In the genomic region with DNA sequence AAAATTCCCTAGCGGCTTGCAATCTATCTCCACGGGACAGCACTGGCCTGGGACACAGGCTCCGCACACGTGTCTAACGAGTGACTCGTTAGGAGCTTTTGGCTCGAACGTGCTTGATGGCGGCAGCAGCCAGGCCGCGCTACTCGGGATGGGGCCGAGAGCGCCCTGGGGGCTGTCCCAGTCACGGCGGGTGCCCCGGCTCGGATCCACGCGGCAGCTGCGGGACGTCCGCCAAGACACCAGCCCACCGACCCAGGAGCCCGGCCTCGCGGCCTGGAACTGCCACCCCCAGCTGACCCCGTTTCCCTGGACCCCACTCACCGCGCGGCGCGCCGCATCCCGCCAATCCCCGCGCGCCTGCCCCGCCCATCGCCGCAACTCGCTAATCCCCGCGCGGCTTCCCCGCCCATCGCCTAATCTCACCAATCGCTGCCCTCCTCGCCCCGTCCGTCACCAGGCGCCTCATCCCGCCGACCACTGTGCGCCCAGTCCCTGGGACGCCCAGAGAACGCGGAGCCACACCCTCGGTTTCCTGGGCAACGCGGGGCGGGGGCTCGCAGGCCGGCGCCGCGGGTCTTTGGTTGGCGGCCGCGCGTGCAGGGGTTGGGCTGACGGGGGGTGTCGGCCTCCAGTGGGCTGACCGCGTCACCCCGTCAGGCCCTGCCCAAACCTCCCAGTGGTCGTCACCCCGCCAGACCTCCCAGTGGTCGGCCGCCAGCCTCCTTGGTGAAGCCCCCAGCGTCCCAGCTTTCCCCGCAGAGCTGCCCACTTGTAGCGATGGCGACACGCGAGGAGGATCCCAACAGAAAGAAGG, we compare ENCODE assay signal across 1 cellular context.
A peak's percentile ranks its signal among the peaks of the same experiment; 100 is the strongest.
TF ChIP-seq lines count a peak whose summit lies in the region.

A gene (minus strand): TSS at position 359 of the 814 bp plus-strand sequence. CDS start 1,495 bp downstream, outside the sequence.

TF ChIP-seq in HepG2, 621 proteins besides CTCF, POLR2A, EP300 and RAD21 (continued from another document and continues in another):
- TF ChIP-seq, protein P1, sequence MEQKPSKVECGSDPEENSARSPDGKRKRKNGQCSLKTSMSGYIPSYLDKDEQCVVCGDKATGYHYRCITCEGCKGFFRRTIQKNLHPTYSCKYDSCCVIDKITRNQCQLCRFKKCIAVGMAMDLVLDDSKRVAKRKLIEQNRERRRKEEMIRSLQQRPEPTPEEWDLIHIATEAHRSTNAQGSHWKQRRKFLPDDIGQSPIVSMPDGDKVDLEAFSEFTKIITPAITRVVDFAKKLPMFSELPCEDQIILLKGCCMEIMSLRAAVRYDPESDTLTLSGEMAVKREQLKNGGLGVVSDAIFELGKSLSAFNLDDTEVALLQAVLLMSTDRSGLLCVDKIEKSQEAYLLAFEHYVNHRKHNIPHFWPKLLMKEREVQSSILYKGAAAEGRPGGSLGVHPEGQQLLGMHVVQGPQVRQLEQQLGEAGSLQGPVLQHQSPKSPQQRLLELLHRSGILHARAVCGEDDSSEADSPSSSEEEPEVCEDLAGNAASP (CRISPR knock-in tag; IDR thresholded peaks at IDR 0.05; ENCODE audit: borderline replicate concordance), result peak; percentile 34; the same call in 1 of the 2 replicates
- TF ChIP-seq BHLHE40 (IDR thresholded peaks at IDR 0.05; ENCODE audit: low read length) (peak; percentile 46; the same call in 1 of the 2 replicates), CHD2 (IDR thresholded peaks at IDR 0.05; ENCODE audit: low read depth, low read length) (no peak), TBX2 (CRISPR knock-in tag; IDR thresholded peaks at IDR 0.05; ENCODE audit: borderline replicate concordance) (peak; percentile 80), AKAP8 (CRISPR knock-in tag; IDR thresholded peaks at IDR 0.05) (no peak), ZNF605 (CRISPR knock-in tag; IDR thresholded peaks at IDR 0.05) (no peak; the same call in 1 of the 2 replicates), ZNF101 (CRISPR knock-in tag; IDR thresholded peaks at IDR 0.05; ENCODE audit: borderline replicate concordance, low read depth) (no peak), KAT2B (IDR thresholded peaks at IDR 0.05; ENCODE audit: borderline replicate concordance, low read depth, low read length) (no peak), KDM6A (CRISPR knock-in tag; IDR thresholded peaks at IDR 0.05; ENCODE audit: low read depth) (no peak), SRSF1 (optimal IDR thresholded peaks at IDR 0.05; ENCODE audit: low read depth, low read length) (no peak), TCF12 (IDR thresholded peaks at IDR 0.05) (no peak), TCF12 (CRISPR knock-in tag; IDR thresholded peaks at IDR 0.05) (peak; percentile 66; the same call in 1 of the 2 replicates), JARID2 (CRISPR knock-in tag; IDR thresholded peaks at IDR 0.05; ENCODE audit: insufficient replicate concordance) (no peak), TCF7L2 (IDR thresholded peaks at IDR 0.05; ENCODE audit: low read depth, low read length) (no peak), CHCHD3 (CRISPR knock-in tag; IDR thresholded peaks at IDR 0.05) (no peak), SOX6 (IDR thresholded peaks at IDR 0.05) (no peak), SOX6 (CRISPR knock-in tag; IDR thresholded peaks at IDR 0.05) (peak; percentile 62), ZNF501 (CRISPR knock-in tag; IDR thresholded peaks at IDR 0.05) (peak; percentile 91)
- TF ChIP-seq, protein P2, sequence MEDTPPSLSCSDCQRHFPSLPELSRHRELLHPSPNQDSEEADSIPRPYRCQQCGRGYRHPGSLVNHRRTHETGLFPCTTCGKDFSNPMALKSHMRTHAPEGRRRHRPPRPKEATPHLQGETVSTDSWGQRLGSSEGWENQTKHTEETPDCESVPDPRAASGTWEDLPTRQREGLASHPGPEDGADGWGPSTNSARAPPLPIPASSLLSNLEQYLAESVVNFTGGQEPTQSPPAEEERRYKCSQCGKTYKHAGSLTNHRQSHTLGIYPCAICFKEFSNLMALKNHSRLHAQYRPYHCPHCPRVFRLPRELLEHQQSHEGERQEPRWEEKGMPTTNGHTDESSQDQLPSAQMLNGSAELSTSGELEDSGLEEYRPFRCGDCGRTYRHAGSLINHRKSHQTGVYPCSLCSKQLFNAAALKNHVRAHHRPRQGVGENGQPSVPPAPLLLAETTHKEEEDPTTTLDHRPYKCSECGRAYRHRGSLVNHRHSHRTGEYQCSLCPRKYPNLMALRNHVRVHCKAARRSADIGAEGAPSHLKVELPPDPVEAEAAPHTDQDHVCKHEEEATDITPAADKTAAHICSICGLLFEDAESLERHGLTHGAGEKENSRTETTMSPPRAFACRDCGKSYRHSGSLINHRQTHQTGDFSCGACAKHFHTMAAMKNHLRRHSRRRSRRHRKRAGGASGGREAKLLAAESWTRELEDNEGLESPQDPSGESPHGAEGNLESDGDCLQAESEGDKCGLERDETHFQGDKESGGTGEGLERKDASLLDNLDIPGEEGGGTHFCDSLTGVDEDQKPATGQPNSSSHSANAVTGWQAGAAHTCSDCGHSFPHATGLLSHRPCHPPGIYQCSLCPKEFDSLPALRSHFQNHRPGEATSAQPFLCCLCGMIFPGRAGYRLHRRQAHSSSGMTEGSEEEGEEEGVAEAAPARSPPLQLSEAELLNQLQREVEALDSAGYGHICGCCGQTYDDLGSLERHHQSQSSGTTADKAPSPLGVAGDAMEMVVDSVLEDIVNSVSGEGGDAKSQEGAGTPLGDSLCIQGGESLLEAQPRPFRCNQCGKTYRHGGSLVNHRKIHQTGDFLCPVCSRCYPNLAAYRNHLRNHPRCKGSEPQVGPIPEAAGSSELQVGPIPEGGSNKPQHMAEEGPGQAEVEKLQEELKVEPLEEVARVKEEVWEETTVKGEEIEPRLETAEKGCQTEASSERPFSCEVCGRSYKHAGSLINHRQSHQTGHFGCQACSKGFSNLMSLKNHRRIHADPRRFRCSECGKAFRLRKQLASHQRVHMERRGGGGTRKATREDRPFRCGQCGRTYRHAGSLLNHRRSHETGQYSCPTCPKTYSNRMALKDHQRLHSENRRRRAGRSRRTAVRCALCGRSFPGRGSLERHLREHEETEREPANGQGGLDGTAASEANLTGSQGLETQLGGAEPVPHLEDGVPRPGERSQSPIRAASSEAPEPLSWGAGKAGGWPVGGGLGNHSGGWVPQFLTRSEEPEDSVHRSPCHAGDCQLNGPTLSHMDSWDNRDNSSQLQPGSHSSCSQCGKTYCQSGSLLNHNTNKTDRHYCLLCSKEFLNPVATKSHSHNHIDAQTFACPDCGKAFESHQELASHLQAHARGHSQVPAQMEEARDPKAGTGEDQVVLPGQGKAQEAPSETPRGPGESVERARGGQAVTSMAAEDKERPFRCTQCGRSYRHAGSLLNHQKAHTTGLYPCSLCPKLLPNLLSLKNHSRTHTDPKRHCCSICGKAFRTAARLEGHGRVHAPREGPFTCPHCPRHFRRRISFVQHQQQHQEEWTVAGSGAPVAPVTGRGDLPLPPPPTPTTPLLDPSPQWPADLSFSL (CRISPR knock-in tag; IDR thresholded peaks at IDR 0.05), result no peak
- TF ChIP-seq, protein P3, sequence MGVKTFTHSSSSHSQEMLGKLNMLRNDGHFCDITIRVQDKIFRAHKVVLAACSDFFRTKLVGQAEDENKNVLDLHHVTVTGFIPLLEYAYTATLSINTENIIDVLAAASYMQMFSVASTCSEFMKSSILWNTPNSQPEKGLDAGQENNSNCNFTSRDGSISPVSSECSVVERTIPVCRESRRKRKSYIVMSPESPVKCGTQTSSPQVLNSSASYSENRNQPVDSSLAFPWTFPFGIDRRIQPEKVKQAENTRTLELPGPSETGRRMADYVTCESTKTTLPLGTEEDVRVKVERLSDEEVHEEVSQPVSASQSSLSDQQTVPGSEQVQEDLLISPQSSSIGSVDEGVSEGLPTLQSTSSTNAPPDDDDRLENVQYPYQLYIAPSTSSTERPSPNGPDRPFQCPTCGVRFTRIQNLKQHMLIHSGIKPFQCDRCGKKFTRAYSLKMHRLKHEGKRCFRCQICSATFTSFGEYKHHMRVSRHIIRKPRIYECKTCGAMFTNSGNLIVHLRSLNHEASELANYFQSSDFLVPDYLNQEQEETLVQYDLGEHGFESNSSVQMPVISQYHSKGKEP (CRISPR knock-in tag; IDR thresholded peaks at IDR 0.05), result no peak
- TF ChIP-seq, protein P4, sequence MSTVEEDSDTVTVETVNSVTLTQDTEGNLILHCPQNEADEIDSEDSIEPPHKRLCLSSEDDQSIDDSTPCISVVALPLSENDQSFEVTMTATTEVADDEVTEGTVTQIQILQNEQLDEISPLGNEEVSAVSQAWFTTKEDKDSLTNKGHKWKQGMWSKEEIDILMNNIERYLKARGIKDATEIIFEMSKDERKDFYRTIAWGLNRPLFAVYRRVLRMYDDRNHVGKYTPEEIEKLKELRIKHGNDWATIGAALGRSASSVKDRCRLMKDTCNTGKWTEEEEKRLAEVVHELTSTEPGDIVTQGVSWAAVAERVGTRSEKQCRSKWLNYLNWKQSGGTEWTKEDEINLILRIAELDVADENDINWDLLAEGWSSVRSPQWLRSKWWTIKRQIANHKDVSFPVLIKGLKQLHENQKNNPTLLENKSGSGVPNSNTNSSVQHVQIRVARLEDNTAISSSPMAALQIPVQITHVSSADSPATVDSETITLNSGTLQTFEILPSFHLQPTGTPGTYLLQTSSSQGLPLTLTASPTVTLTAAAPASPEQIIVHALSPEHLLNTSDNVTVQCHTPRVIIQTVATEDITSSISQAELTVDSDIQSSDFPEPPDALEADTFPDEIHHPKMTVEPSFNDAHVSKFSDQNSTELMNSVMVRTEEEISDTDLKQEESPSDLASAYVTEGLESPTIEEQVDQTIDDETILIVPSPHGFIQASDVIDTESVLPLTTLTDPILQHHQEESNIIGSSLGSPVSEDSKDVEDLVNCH (CRISPR knock-in tag; IDR thresholded peaks at IDR 0.05), result peak; percentile 59; the same call in 1 of the 2 replicates
- TF ChIP-seq, protein P5, sequence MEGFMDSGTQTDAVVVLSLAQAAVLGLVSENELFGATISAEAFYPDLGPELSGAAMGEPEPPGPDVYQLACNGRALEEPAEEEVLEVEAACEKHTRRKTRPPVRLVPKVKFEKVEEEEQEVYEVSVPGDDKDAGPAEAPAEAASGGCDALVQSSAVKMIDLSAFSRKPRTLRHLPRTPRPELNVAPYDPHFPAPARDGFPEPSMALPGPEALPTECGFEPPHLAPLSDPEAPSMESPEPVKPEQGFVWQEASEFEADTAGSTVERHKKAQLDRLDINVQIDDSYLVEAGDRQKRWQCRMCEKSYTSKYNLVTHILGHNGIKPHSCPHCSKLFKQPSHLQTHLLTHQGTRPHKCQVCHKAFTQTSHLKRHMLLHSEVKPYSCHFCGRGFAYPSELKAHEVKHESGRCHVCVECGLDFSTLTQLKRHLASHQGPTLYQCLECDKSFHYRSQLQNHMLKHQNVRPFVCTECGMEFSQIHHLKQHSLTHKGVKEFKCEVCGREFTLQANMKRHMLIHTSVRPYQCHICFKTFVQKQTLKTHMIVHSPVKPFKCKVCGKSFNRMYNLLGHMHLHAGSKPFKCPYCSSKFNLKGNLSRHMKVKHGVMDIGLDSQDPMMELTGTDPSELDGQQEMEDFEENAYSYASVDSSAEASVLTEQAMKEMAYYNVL (CRISPR knock-in tag; IDR thresholded peaks at IDR 0.05; ENCODE audit: borderline replicate concordance), result peak; percentile 15; the same call in 1 of the 2 replicates
- TF ChIP-seq, protein P6, sequence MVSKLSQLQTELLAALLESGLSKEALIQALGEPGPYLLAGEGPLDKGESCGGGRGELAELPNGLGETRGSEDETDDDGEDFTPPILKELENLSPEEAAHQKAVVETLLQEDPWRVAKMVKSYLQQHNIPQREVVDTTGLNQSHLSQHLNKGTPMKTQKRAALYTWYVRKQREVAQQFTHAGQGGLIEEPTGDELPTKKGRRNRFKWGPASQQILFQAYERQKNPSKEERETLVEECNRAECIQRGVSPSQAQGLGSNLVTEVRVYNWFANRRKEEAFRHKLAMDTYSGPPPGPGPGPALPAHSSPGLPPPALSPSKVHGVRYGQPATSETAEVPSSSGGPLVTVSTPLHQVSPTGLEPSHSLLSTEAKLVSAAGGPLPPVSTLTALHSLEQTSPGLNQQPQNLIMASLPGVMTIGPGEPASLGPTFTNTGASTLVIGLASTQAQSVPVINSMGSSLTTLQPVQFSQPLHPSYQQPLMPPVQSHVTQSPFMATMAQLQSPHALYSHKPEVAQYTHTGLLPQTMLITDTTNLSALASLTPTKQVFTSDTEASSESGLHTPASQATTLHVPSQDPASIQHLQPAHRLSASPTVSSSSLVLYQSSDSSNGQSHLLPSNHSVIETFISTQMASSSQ (IDR thresholded peaks at IDR 0.05; ENCODE audit: low read depth), result no peak
- TF ChIP-seq, protein P6 (CRISPR knock-in tag; IDR thresholded peaks at IDR 0.05; ENCODE audit: borderline replicate concordance), result peak; percentile 60; the same call in 1 of the 2 replicates
- TF ChIP-seq, protein P7, sequence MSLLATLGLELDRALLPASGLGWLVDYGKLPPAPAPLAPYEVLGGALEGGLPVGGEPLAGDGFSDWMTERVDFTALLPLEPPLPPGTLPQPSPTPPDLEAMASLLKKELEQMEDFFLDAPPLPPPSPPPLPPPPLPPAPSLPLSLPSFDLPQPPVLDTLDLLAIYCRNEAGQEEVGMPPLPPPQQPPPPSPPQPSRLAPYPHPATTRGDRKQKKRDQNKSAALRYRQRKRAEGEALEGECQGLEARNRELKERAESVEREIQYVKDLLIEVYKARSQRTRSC (CRISPR knock-in tag; IDR thresholded peaks at IDR 0.05; ENCODE audit: low read depth), result peak; percentile 89; the same call in 1 of the 2 replicates
